In the genomic region with DNA sequence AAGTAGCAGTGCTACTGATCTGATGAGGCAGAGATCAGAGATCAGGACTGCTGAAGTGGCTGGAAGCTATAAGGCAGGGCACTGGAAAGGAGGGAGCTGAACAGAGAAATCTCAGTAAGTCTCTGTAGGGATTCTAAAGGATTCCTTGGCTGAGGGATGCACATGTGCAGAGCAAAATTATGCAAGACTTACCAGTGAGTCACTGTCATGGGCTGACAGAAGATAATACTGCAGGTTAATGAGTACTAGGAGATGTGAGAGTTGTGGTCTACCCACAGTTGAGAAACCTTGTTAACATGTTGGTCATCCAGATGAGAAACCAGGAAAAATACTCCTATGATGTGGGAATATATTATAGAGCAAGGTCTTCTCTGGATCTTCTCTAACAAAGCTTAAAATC, we compare ENCODE assay signal across 1 cellular context.
TF ChIP-seq lines count a peak whose summit lies in the region.

No MANE protein-coding gene starts in this region.

TF ChIP-seq in GM23338, 12 proteins besides CTCF, POLR2A, EP300 and RAD21 (continued from another document):
- TF ChIP-seq, protein P1, sequence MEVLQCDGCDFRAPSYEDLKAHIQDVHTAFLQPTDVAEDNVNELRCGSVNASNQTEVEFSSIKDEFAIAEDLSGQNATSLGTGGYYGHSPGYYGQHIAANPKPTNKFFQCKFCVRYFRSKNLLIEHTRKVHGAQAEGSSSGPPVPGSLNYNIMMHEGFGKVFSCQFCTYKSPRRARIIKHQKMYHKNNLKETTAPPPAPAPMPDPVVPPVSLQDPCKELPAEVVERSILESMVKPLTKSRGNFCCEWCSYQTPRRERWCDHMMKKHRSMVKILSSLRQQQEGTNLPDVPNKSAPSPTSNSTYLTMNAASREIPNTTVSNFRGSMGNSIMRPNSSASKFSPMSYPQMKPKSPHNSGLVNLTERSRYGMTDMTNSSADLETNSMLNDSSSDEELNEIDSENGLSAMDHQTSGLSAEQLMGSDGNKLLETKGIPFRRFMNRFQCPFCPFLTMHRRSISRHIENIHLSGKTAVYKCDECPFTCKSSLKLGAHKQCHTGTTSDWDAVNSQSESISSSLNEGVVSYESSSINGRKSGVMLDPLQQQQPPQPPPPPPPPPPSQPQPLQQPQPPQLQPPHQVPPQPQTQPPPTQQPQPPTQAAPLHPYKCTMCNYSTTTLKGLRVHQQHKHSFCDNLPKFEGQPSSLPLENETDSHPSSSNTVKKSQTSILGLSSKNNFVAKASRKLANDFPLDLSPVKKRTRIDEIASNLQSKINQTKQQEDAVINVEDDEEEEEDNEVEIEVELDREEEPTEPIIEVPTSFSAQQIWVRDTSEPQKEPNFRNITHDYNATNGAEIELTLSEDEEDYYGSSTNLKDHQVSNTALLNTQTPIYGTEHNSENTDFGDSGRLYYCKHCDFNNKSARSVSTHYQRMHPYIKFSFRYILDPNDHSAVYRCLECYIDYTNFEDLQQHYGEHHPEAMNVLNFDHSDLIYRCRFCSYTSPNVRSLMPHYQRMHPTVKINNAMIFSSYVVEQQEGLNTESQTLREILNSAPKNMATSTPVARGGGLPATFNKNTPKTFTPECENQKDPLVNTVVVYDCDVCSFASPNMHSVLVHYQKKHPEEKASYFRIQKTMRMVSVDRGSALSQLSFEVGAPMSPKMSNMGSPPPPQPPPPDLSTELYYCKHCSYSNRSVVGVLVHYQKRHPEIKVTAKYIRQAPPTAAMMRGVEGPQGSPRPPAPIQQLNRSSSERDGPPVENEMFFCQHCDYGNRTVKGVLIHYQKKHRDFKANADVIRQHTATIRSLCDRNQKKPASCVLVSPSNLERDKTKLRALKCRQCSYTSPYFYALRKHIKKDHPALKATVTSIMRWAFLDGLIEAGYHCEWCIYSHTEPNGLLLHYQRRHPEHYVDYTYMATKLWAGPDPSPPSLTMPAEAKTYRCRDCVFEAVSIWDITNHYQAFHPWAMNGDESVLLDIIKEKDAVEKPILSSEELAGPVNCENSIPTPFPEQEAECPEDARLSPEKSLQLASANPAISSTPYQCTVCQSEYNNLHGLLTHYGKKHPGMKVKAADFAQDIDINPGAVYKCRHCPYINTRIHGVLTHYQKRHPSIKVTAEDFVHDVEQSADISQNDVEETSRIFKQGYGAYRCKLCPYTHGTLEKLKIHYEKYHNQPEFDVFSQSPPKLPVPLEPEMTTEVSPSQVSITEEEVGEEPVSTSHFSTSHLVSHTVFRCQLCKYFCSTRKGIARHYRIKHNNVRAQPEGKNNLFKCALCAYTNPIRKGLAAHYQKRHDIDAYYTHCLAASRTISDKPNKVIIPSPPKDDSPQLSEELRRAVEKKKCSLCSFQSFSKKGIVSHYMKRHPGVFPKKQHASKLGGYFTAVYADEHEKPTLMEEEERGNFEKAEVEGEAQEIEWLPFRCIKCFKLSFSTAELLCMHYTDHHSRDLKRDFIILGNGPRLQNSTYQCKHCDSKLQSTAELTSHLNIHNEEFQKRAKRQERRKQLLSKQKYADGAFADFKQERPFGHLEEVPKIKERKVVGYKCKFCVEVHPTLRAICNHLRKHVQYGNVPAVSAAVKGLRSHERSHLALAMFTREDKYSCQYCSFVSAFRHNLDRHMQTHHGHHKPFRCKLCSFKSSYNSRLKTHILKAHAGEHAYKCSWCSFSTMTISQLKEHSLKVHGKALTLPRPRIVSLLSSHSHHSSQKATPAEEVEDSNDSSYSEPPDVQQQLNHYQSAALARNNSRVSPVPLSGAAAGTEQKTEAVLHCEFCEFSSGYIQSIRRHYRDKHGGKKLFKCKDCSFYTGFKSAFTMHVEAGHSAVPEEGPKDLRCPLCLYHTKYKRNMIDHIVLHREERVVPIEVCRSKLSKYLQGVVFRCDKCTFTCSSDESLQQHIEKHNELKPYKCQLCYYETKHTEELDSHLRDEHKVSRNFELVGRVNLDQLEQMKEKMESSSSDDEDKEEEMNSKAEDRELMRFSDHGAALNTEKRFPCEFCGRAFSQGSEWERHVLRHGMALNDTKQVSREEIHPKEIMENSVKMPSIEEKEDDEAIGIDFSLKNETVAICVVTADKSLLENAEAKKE (CRISPR knock-in tag; IDR thresholded peaks at IDR 0.05): no peak
- no peak for TF ChIP-seq POLR2AphosphoS5 (IDR thresholded peaks at IDR 0.05; ENCODE audit: low read depth)
TF ChIP-seq in GM23338: peak in this region for 0.
